ENCODE assay signal across 20 cellular contexts in the genomic region with DNA sequence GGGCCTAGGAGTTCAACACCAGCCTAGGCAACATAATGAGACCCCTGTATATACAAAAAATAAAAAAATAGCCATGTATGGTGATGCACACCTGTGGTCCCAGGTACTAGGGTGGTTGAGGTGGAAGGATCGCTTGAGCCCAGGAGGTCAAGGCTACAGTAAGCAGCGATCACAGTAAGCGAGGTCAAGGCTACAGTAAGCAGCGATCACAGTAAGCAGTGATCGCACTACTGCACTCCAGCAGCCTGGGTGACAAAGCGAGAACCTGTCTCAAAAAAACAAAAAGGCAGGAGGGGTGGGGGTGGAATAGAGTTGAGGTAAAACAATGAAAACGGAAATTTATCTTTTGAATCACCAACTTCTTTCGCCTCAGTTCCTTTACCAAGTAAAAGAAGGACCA. TPM values are rescaled to one million over a fixed set of nuclear protein-coding genes. Genes with fewer than 3 reads are reported as not detected.
A peak's percentile ranks its signal among the peaks of the same experiment; 100 is the strongest.
DNase-seq lines count a peak whose midpoint lies in the region; ATAC-seq, FAIRE-seq and TF ChIP-seq lines count a peak whose summit lies in the region.
"Had no signal": no experiment of that assay in that cellular context is flagged by ENCODE, and none has a peak within 500 bp of the region (broad histone marks: within the 10 kb centered on the region; RNA-seq: fewer than 3 reads in every experiment).

No MANE protein-coding gene starts in this region.

- H3K9me2 ChIP-seq in GM23248 (ENCODE audit: insufficient read depth), result no peaks in the 10 kb centered on the region; the same call in 1 of the 2 replicates

- DNase-seq in GM23248 (no peak), astrocyte (ENCODE audit: low read depth) (no peak), fibroblast of lung (ENCODE audit: low read depth in 2 of 2) (no peak), LoVo (ENCODE audit: low spot score) (no peak), HPDE6-E6E7 (ENCODE audit: extremely low spot score) (no peak)
- DNase-seq: CD4-positive, CD25-positive, alpha-beta regulatory T cell; COR-L47; GOT3; Karpas-422; NCI-H1092 treated with DMSO at 0.1 percent for 48 hours; NCI-H146; NCI-H2081; NCI-H2171 treated with DMSO at 0.1 percent for 48 hours; NCI-H446 treated with DMSO at 0.1 percent for 48 hours; Peyer's patch had no signal

- peaks cover 7% of the 10 kb centered on the region for H3K4me1 Mint-ChIP-seq in astrocyte (ENCODE audit: low read depth, unreplicated experiment)

- no peaks in the 10 kb centered on the region for H3K27me3 Mint-ChIP-seq in astrocyte (ENCODE audit: low read depth, unreplicated experiment)
- H3K27me3 Mint-ChIP-seq: CD4-positive, CD25-positive, alpha-beta regulatory T cell; IgD-negative memory B cell had no signal

- peaks cover under 1% of the 10 kb centered on the region for H3K9me3 Mint-ChIP-seq in astrocyte (ENCODE audit: unreplicated experiment)
- H3K9me3 Mint-ChIP-seq: CD4-positive, CD25-positive, alpha-beta regulatory T cell had no signal

- H3K79me2 ChIP-seq in GM23248 (ENCODE audit: insufficient read depth) (0 out of 2 replicates have a peak, but pooled peaks cover 29% of the 10 kb centered on the region), astrocyte (ENCODE audit: insufficient read depth, low read length) (no peaks in the 10 kb centered on the region), fibroblast of lung (ENCODE audit: control insufficient read depth, insufficient read depth, low read length) (no peaks in the 10 kb centered on the region)

- H3K4me1 ChIP-seq in GM23248 (ENCODE audit: insufficient read depth) (peaks cover 10% of the 10 kb centered on the region), astrocyte (ENCODE audit: insufficient read depth, low read length) (peaks cover 3% of the 10 kb centered on the region), fibroblast of lung (ENCODE audit: control insufficient read depth, extremely low read depth, insufficient read depth, low read length) (peaks cover 3% of the 10 kb centered on the region)
- H3K4me1 ChIP-seq: Peyer's patch had no signal

- peaks cover 3% of the 10 kb centered on the region for H3K36me3 Mint-ChIP-seq in astrocyte (ENCODE audit: low read depth, unreplicated experiment)

- H3K9me3 ChIP-seq in GM23248 (ENCODE audit: low read depth) (no peaks in the 10 kb centered on the region), astrocyte (ENCODE audit: insufficient read depth, low read depth, low read length) (no peaks in the 10 kb centered on the region), fibroblast of lung (ENCODE audit: control insufficient read depth, insufficient read depth, low read depth, low read length) (no peaks in the 10 kb centered on the region)
- H3K9me3 ChIP-seq: Peyer's patch had no signal

- H3K9ac ChIP-seq in GM23248, result no peak overlapping the region
- no peak overlapping the region for H3K9ac ChIP-seq in astrocyte (ENCODE audit: low read length)
- no peak overlapping the region for H3K9ac ChIP-seq in fibroblast of lung (ENCODE audit: insufficient read depth, low read length)

- H2AFZ ChIP-seq in GM23248 (no peak overlapping the region), astrocyte (ENCODE audit: low read depth, low read length) (no peak overlapping the region), fibroblast of lung (ENCODE audit: low read length) (no peak overlapping the region)

- no peak for FAIRE-seq in astrocyte (lab: Jason Lieb, UNC)

- in situ Hi-C loops in GM23248 (cut with MboI), result no loop called here

- H3K36me3 ChIP-seq in GM23248 (ENCODE audit: low read depth) (peaks cover 35% of the 10 kb centered on the region; the same call in 1 of the 2 replicates), astrocyte (ENCODE audit: insufficient read depth, low read length) (no peaks in the 10 kb centered on the region), fibroblast of lung (ENCODE audit: control insufficient read depth, insufficient read depth, low read length) (no peaks in the 10 kb centered on the region)

- no peaks in the 10 kb centered on the region for H4K20me1 ChIP-seq in GM23248 (ENCODE audit: insufficient read depth)
- no peaks in the 10 kb centered on the region for H4K20me1 ChIP-seq in astrocyte (ENCODE audit: insufficient read depth, low read length)
- no peaks in the 10 kb centered on the region for H4K20me1 ChIP-seq in fibroblast of lung (ENCODE audit: control insufficient read depth, extremely low read depth, insufficient read depth, low read length)

- TF ChIP-seq CTCF in astrocyte (IDR thresholded peaks at IDR 0.05; ENCODE audit: insufficient read depth, low read depth, low read length) (no peak), fibroblast of lung (conservative IDR thresholded peaks at IDR 0.05 in 1 of 2, IDR thresholded peaks at IDR 0.05 in 1 of 2; ENCODE audit: low read depth in 1 of 2, low read length in 2 of 2) (no peak)

- ATAC-seq in HG03571 (IDR thresholded peaks at IDR 0.05; ENCODE audit: unreplicated experiment) (no peak), HG03378 (IDR thresholded peaks at IDR 0.05; ENCODE audit: unreplicated experiment) (no peak)
- ATAC-seq: GM12878 had no signal

- H3K27ac Mint-ChIP-seq in astrocyte (ENCODE audit: unreplicated experiment), result peak overlapping the region; percentile 86
- H3K27ac Mint-ChIP-seq: CD4-positive, CD25-positive, alpha-beta regulatory T cell had no signal

- no peaks in the 10 kb centered on the region for H3K27me3 ChIP-seq in GM23248 (replicated peaks; ENCODE audit: insufficient read depth)
- no peaks in the 10 kb centered on the region for H3K27me3 ChIP-seq in astrocyte (ENCODE audit: insufficient read depth, low read length)
- H3K27me3 ChIP-seq in fibroblast of lung (ENCODE audit: control insufficient read depth, insufficient read depth, low read length), result no peaks in the 10 kb centered on the region
- H3K27me3 ChIP-seq: Peyer's patch had no signal

- H3K4me3 ChIP-seq in GM23248 (no peak overlapping the region), astrocyte (ENCODE audit: insufficient read depth, low read depth, low read length) (no peak overlapping the region), fibroblast of lung (replicated peaks in 1 of 4; ENCODE audit: control extremely low read depth in 1 of 4, insufficient read depth in 1 of 4, low read depth in 3 of 4, low read length in 4 of 4) (no peak overlapping the region)
- H3K4me3 ChIP-seq: GM12878, Peyer's patch, SK-N-MC had no signal

- H3K27ac ChIP-seq in GM23248, result peak overlapping the region; percentile 81; the same call in 1 of the 2 replicates
- peak overlapping the region; percentile 22 for H3K27ac ChIP-seq in astrocyte (ENCODE audit: low read depth, low read length)
- peak overlapping the region; percentile 43 for H3K27ac ChIP-seq in fibroblast of lung (ENCODE audit: insufficient read depth, low read length)
- H3K27ac ChIP-seq: Peyer's patch, SK-N-MC had no signal

- peaks cover 8% of the 10 kb centered on the region; the same call in 1 of the 2 replicates for H3F3A ChIP-seq in GM23248 (ENCODE audit: insufficient read depth)

- no peak overlapping the region for H3K4me3 Mint-ChIP-seq in astrocyte (ENCODE audit: unreplicated experiment)
- H3K4me3 Mint-ChIP-seq: CD4-positive, CD25-positive, alpha-beta regulatory T cell; IgD-negative memory B cell had no signal

- H3K4me2 ChIP-seq in GM23248 (ENCODE audit: unreplicated experiment), result no peak overlapping the region
- no peak overlapping the region for H3K4me2 ChIP-seq in astrocyte (ENCODE audit: low read length)
- no peak overlapping the region for H3K4me2 ChIP-seq in fibroblast of lung (ENCODE audit: extremely low read depth, insufficient read depth, low read length)

- 96 to 98% methylated on average over 8 of the region's 8 CpGs for WGBS in GM23248 (ENCODE audit: low coverage in 1 of 2, low lambda C conversion rate in 2 of 2, missing lambda C conversion rate in 2 of 2), 2 experiments

RNA-seq across cellular contexts. Expression of gene TBCK, which starts 29.4 kb away (rescaled TPM):
- 38.2 and 45.8 TPM in 2 replicates for total RNA-seq in GM23248 (2014; rRNA removed; shearing (Covaris generic))
- 29.2 and 35.2 TPM in 2 replicates for polyA plus RNA-seq in GM23248 (2016; fragmentation: Nextera tagmentation; extraction: Ambion mirVana)
- total RNA-seq in astrocyte, result 25.8 and 27.9 TPM in 2 replicates
- total RNA-seq in fibroblast of lung, result 51.1 and 69.9 TPM in 2 replicates
- 24.8 and 29.0 TPM in 2 replicates for polyA plus RNA-seq in fibroblast of lung
- polyA plus RNA-seq in fibroblast of lung (2012), result 13.1 and 16.8 TPM in 2 replicates
- polyA minus RNA-seq in fibroblast of lung (ENCODE audit: low replicate concordance), result 10.6 and 32.1 TPM in 2 replicates

RNA-seq across cellular contexts. Expression of gene AIMP1, which starts 29.7 kb away (rescaled TPM):
- total RNA-seq in GM23248 (2014; rRNA removed; shearing (Covaris generic)), result 45.5 and 45.9 TPM in 2 replicates
- polyA plus RNA-seq in GM23248 (2016; fragmentation: Nextera tagmentation; extraction: Ambion mirVana) (101 and 103 TPM in 2 replicates), fibroblast of lung (43.1 and 48.4 TPM in 2 replicates)
- total RNA-seq in astrocyte (46.8 and 53.4 TPM in 2 replicates), fibroblast of lung (25.4 and 28.2 TPM in 2 replicates)
- 42.1 and 42.5 TPM in 2 replicates for polyA plus RNA-seq in fibroblast of lung (2012)
- polyA minus RNA-seq in fibroblast of lung (ENCODE audit: low replicate concordance), result 0.26 and 0.67 TPM in 2 replicates

Comparison
In these comparisons a context has a peak if more than half of its experiments do, and no peak if none do; other contexts are left out.
1. H3K27ac ChIP-seq: peak in every context shown above with its lines; median percentile 81 in GM23248; 43 in fibroblast of lung; 22 in astrocyte.